Comparison of ENCODE assay signal across 30 cellular contexts in the genomic region with DNA sequence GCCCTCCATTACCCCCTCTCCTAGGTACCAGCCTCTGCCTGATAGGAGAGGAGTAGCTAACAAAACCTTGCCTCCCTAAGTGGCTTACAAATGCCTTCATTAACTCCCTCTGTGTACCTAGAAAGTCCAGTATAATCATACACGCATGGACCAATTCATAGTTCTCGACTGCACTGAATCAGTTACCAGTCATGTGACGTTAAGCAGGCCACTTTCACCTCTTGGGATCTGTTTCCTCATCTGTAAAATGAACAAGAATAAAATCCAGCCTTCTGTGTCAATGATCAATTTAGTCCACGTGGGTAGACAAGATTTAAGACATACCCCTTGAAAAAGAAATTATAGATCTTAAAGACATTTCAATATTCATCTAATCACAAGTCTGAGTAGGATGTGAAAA.
"Had no signal": no experiment of that assay in that cellular context is flagged by ENCODE, and none has a peak within 500 bp of the region (broad histone marks: within the 10 kb centered on the region; RNA-seq: fewer than 3 reads in every experiment).

No MANE protein-coding gene starts in this region.

- H3K27me3 Mint-ChIP-seq: activated naive CD4-positive, alpha-beta T cell treated with anti-CD3 and anti-CD28 coated beads, Interleukin-2, amount 50 U/mL, for 24 hours; activated naive CD8-positive, alpha-beta T cell had no signal

- H3K9me3 ChIP-seq: ascending aorta had no signal

- H3K4me1 ChIP-seq: ascending aorta had no signal

- H3K27me3 ChIP-seq: ascending aorta had no signal

- H3K36me3 Mint-ChIP-seq: activated CD4-positive, alpha-beta memory T cell treated with anti-CD3 and anti-CD28 coated beads for 36 hours; activated CD8-positive, alpha-beta memory T cell treated with anti-CD3 and anti-CD28 coated beads, Interleukin-2, amount 10 ng/mL, durations not matched to agents 7 days and 5 days; activated naive CD4-positive, alpha-beta T cell treated with anti-CD3 and anti-CD28 coated beads, Interleukin-2, amount 10 ng/mL, durations not matched to agents 7 days and 5 days; activated naive CD4-positive, alpha-beta T cell treated with anti-CD3 and anti-CD28 coated beads, Interleukin-2, amount 50 U/mL, for 24 hours; activated naive CD8-positive, alpha-beta T cell; activated naive CD8-positive, alpha-beta T cell treated with anti-CD3 and anti-CD28 coated beads, Interleukin-2, amount 10 ng/mL, durations not matched to agents 7 days and 5 days; brain; T-cell had no signal

- H3K4me3 Mint-ChIP-seq: activated B cell treated with CpG ODN at 0.5 μM for 24 hours; activated CD4-positive, alpha-beta memory T cell treated with anti-CD3 and anti-CD28 coated beads for 36 hours; activated CD4-positive, alpha-beta T cell treated with anti-CD3 and anti-CD28 coated beads, Interleukin-2, amount 10 ng/mL, durations not matched to agents 24 days and 14 days; activated CD8-positive, alpha-beta memory T cell treated with anti-CD3 and anti-CD28 coated beads, Interleukin-2, amount 10 ng/mL, durations not matched to agents 7 days and 5 days; activated CD8-positive, alpha-beta T cell treated with anti-CD3 and anti-CD28 coated beads for 36 hours; activated naive CD4-positive, alpha-beta T cell treated with anti-CD3 and anti-CD28 coated beads, Interleukin-2, amount 10 ng/mL, durations not matched to agents 7 days and 5 days; activated naive CD4-positive, alpha-beta T cell treated with anti-CD3 and anti-CD28 coated beads, Interleukin-2, amount 50 U/mL, for 24 hours; activated naive CD8-positive, alpha-beta T cell; activated naive CD8-positive, alpha-beta T cell treated with anti-CD3 and anti-CD28 coated beads, Interleukin-2, amount 10 ng/mL, durations not matched to agents 7 days and 5 days; activated naive CD8-positive, alpha-beta T cell treated with anti-CD3 and anti-CD28 coated beads, Interleukin-2, amount 50 U/mL, for 24 hours; activated T-cell treated with anti-CD3 and anti-CD28 coated beads, Interleukin-2, amount 50 U/mL, for 24 hours; brain; T-cell; T-helper 17 cell had no signal

- DNase-seq: activated B cell treated with CpG ODN at 0.5 μM for 24 hours; activated CD4-positive, alpha-beta memory T cell treated with anti-CD3 and anti-CD28 coated beads for 36 hours; activated CD4-positive, alpha-beta T cell treated with anti-CD3 and anti-CD28 coated beads for 4 hours; activated CD4-positive, alpha-beta T cell treated with anti-CD3 and anti-CD28 coated beads, Interleukin-2, amount 10 ng/mL, durations not matched to agents 24 days and 14 days; activated CD4-positive, alpha-beta T cell treated with anti-CD3 and anti-CD28 coated beads, Interleukin-2, amount 50 U/mL, for 1 hour; activated CD4-positive, alpha-beta T cell treated with anti-CD3 and anti-CD28 coated beads, Interleukin-2, amount 50 U/mL, for 4 hours; activated CD4-positive, CD25-positive, alpha-beta regulatory T cell treated with anti-CD3 and anti-CD28 coated beads, Interleukin-2, amount 50 U/mL, for 72 hours; activated CD8-positive, alpha-beta memory T cell treated with anti-CD3 and anti-CD28 coated beads for 24 hours; activated CD8-positive, alpha-beta memory T cell treated with anti-CD3 and anti-CD28 coated beads, Interleukin-2, amount 10 ng/mL, durations not matched to agents 7 days and 5 days; activated CD8-positive, alpha-beta memory T cell treated with anti-CD3 and anti-CD28 coated beads, Interleukin-2, amount 50 U/mL, for 48 hours; activated CD8-positive, alpha-beta T cell treated with anti-CD3 and anti-CD28 coated beads for 36 hours; activated effector memory CD4-positive, alpha-beta T cell treated with Interleukin-2 at 50 U/mL for 16 hours; activated gamma-delta T cell; activated naive CD4-positive, alpha-beta T cell treated with anti-CD3 and anti-CD28 coated beads, Interleukin-2, amount 10 ng/mL, durations not matched to agents 7 days and 5 days; activated naive CD4-positive, alpha-beta T cell treated with Interleukin-2 at 50 U/mL for 16 hours; activated naive CD8-positive, alpha-beta T cell treated with anti-CD3 and anti-CD28 coated beads, Interleukin-2, amount 10 ng/mL, durations not matched to agents 7 days and 5 days; activated naive CD8-positive, alpha-beta T cell treated with anti-CD3 and anti-CD28 coated beads, Interleukin-2, amount 50 U/mL, for 24 hours; activated T-cell treated with anti-CD3 and anti-CD28 coated beads, Interleukin-2, amount 50 U/mL, for 24 hours; activated T-cell treated with anti-CD3 and anti-CD28 coated beads, Interleukin-2, amount 50 U/mL, for 48 hours; amygdala; anterior cingulate cortex; central memory CD4-positive, alpha-beta T cell; T-cell; T-helper 17 cell had no signal

- H3K4me3 ChIP-seq: ascending aorta had no signal

- H3K27ac Mint-ChIP-seq: activated B cell treated with CpG ODN at 0.5 μM for 24 hours; activated CD4-positive, alpha-beta memory T cell treated with anti-CD3 and anti-CD28 coated beads for 36 hours; activated CD4-positive, alpha-beta T cell treated with anti-CD3 and anti-CD28 coated beads, Interleukin-2, amount 10 ng/mL, durations not matched to agents 24 days and 14 days; activated CD8-positive, alpha-beta memory T cell treated with anti-CD3 and anti-CD28 coated beads, Interleukin-2, amount 10 ng/mL, durations not matched to agents 7 days and 5 days; activated CD8-positive, alpha-beta T cell treated with anti-CD3 and anti-CD28 coated beads for 36 hours; activated naive CD4-positive, alpha-beta T cell treated with anti-CD3 and anti-CD28 coated beads, Interleukin-2, amount 10 ng/mL, durations not matched to agents 7 days and 5 days; activated naive CD4-positive, alpha-beta T cell treated with anti-CD3 and anti-CD28 coated beads, Interleukin-2, amount 50 U/mL, for 24 hours; activated naive CD8-positive, alpha-beta T cell; activated naive CD8-positive, alpha-beta T cell treated with anti-CD3 and anti-CD28 coated beads, Interleukin-2, amount 10 ng/mL, durations not matched to agents 7 days and 5 days; activated naive CD8-positive, alpha-beta T cell treated with anti-CD3 and anti-CD28 coated beads, Interleukin-2, amount 50 U/mL, for 24 hours; activated T-cell treated with anti-CD3 and anti-CD28 coated beads, Interleukin-2, amount 50 U/mL, for 24 hours; activated T-helper 2 cell treated with anti-CD3 and anti-CD28 coated beads, Interferon-gamma antibody, Interleukin-2, Interleukin-4, amounts not matched to agents 10 μg/mL and 5 μg/mL and 100 μg/mL, durations not matched to agents 14 hours and 24 hours and 36 hours; brain; T-cell; T-helper 17 cell had no signal

- ATAC-seq: activated CD8-positive, alpha-beta memory T cell treated with anti-CD3 and anti-CD28 coated beads, Interleukin-2, amount 10 ng/mL, durations not matched to agents 7 days and 5 days; activated CD8-positive, alpha-beta T cell treated with anti-CD3 and anti-CD28 coated beads for 36 hours; activated naive CD8-positive, alpha-beta T cell treated with anti-CD3 and anti-CD28 coated beads, Interleukin-2, amount 50 U/mL, for 24 hours; T-cell; T-helper 17 cell had no signal

- H3K4me1 Mint-ChIP-seq: activated B cell treated with CpG ODN at 0.5 μM for 24 hours; activated CD4-positive, alpha-beta T cell treated with anti-CD3 and anti-CD28 coated beads, Interleukin-2, amount 10 ng/mL, durations not matched to agents 24 days and 14 days; activated naive CD4-positive, alpha-beta T cell treated with anti-CD3 and anti-CD28 coated beads, Interleukin-2, amount 10 ng/mL, durations not matched to agents 7 days and 5 days; T-cell had no signal

- H3K9me3 Mint-ChIP-seq: activated B cell treated with CpG ODN at 0.5 μM for 24 hours; activated CD4-positive, alpha-beta memory T cell treated with anti-CD3 and anti-CD28 coated beads for 36 hours; activated CD4-positive, alpha-beta T cell treated with anti-CD3 and anti-CD28 coated beads, Interleukin-2, amount 10 ng/mL, durations not matched to agents 24 days and 14 days; activated CD8-positive, alpha-beta T cell treated with anti-CD3 and anti-CD28 coated beads for 36 hours; activated naive CD4-positive, alpha-beta T cell treated with anti-CD3 and anti-CD28 coated beads, Interleukin-2, amount 10 ng/mL, durations not matched to agents 7 days and 5 days; activated naive CD4-positive, alpha-beta T cell treated with anti-CD3 and anti-CD28 coated beads, Interleukin-2, amount 50 U/mL, for 24 hours; activated naive CD8-positive, alpha-beta T cell treated with anti-CD3 and anti-CD28 coated beads, Interleukin-2, amount 10 ng/mL, durations not matched to agents 7 days and 5 days; activated naive CD8-positive, alpha-beta T cell treated with anti-CD3 and anti-CD28 coated beads, Interleukin-2, amount 50 U/mL, for 24 hours; activated T-cell treated with anti-CD3 and anti-CD28 coated beads, Interleukin-2, amount 50 U/mL, for 24 hours; activated T-helper 2 cell treated with anti-CD3 and anti-CD28 coated beads, Interferon-gamma antibody, Interleukin-2, Interleukin-4, amounts not matched to agents 10 μg/mL and 5 μg/mL and 100 μg/mL, durations not matched to agents 14 hours and 24 hours and 36 hours; brain; T-cell had no signal

- H3K27ac ChIP-seq: ascending aorta had no signal

- FAIRE-seq: TTC549 had no signal

- H3K36me3 ChIP-seq: ascending aorta had no signal
